ENCODE assay signal across 24 cellular contexts in the genomic region with DNA sequence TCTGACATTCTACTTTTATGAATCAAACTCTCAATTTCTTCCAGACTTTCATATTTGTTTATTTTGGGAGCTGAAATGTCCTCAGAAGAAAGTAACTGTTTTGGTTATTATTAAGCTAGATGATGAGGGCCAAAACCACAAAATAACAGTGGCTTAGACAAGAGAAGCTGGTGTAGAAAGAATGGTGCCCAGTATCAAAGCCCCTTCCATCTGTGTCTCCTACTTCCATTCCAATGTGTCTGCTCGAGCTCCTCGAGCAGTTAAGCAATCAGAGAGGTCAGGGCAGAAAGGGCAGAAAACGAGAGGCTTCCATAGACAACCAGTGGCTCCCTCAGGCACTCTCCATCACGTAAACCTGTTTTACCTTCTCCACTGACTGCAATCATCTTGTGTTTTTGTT.
A peak's percentile ranks its signal among the peaks of the same experiment; 100 is the strongest.
DNase-seq lines count a peak whose midpoint lies in the region; ATAC-seq and TF ChIP-seq lines count a peak whose summit lies in the region.
"Had no signal": no experiment of that assay in that cellular context is flagged by ENCODE, and none has a peak within 500 bp of the region (broad histone marks: within the 10 kb centered on the region; RNA-seq: fewer than 3 reads in every experiment).

No MANE protein-coding gene starts in this region.

- ATAC-seq in GM21529 (IDR thresholded peaks at IDR 0.05; ENCODE audit: unreplicated experiment): no peak
- ATAC-seq in GM21786 (IDR thresholded peaks at IDR 0.05; ENCODE audit: unreplicated experiment): no peak
- ATAC-seq: activated naive CD4-positive, alpha-beta T cell treated with anti-CD3 and anti-CD28 coated beads, Interleukin-2, amount 50 U/mL, for 72 hours; body of pancreas; effector memory CD8-positive, alpha-beta T cell; left ventricle myocardium superior; Panc1; T-helper 17 cell had no signal

- H3K4me3 ChIP-seq in AG09309 (ENCODE audit: control insufficient read depth, low read depth, low read length): no peak overlapping the region
- H3K4me3 ChIP-seq: body of pancreas, esophagus squamous epithelium, hepatocyte, prostate gland had no signal

- DNase-seq in AG09309 (ENCODE audit: low read depth): peak; percentile 18
- DNase-seq in HCEC 1CT: peak; percentile 61
- peak; percentile 31 for DNase-seq in dedifferentiated amniotic fluid mesenchymal stem cell (ENCODE audit: extremely low spot score)
- DNase-seq in iris pigment epithelial cell (ENCODE audit: low read depth): peak; percentile 71
- no peak for DNase-seq in erythroblast (lab: John Stamatoyannopoulos, UW)
- DNase-seq in activated CD4-positive, alpha-beta T cell treated with anti-CD3 and anti-CD28 coated beads for 4 hours: no peak
- DNase-seq: ACHN; activated CD4-positive, alpha-beta T cell treated with anti-CD3 and anti-CD28 coated beads, Interleukin-2, amount 10 ng/mL, durations not matched to agents 7 days and 5 days; body of pancreas; CD4-positive, alpha-beta memory T cell; effector memory CD8-positive, alpha-beta T cell; esophagus squamous epithelium; immature natural killer cell; left ventricle myocardium superior; NCI-H1417 treated with DMSO at 0.1 percent for 48 hours; NCI-H524; stimulated activated CD4-positive, alpha-beta T cell treated with anti-CD3 and anti-CD28 coated beads, Interleukin-1b, Interleukin-23, amount 100 ng/mL, for 48 hours; T-helper 17 cell had no signal

- TF ChIP-seq POLR2A in erythroblast (IDR thresholded peaks at IDR 0.05; ENCODE audit: low read length): no peak

- TF ChIP-seq CTCF in AG09309 (IDR thresholded peaks at IDR 0.05; ENCODE audit: control insufficient read depth, insufficient read depth, low read depth, low read length, missing control alignments): no peak

Comparison
In these comparisons a context has a peak if more than half of its experiments do, and no peak if none do; other contexts are left out.
1. DNase-seq: peak in AG09309 (single experiment), HCEC 1CT (single experiment), dedifferentiated amniotic fluid mesenchymal stem cell (single experiment) and iris pigment epithelial cell (single experiment); none in erythroblast (0 of 2) and activated CD4-positive, alpha-beta T cell treated with anti-CD3 and anti-CD28 coated beads for 4 hours (0 of 2).